ENCODE assay signal across 8 cellular contexts in genomic region chr1:204493882-204494280, GRCh38. TPM values are rescaled to one million over a fixed set of nuclear protein-coding genes. Genes with fewer than 3 reads are reported as not detected.
DNase-seq lines count a peak whose midpoint lies in the region; ATAC-seq and TF ChIP-seq lines count a peak whose summit lies in the region.

No MANE protein-coding gene starts in this region.

- no peaks in the 10 kb centered on the region for H3K9me3 ChIP-seq in HUES64 (ENCODE audit: insufficient read depth, low read depth, low read length)
- H3K9me3 ChIP-seq in right atrium auricular region, result no peaks in the 10 kb centered on the region

- peaks cover 28% of the 10 kb centered on the region for H3K4me1 Mint-ChIP-seq in progenitor cell of endocrine pancreas (ENCODE audit: low read depth)

- peak overlapping the region; percentile 86 for H3K27ac ChIP-seq in HUES64 (ENCODE audit: low read depth, low read length)
- peak overlapping the region; percentile 89 for H3K27ac ChIP-seq in right atrium auricular region

- peaks cover 21% of the 10 kb centered on the region for H3K27me3 Mint-ChIP-seq in progenitor cell of endocrine pancreas

- H3K36me3 Mint-ChIP-seq in progenitor cell of endocrine pancreas (ENCODE audit: insufficient read depth), result peaks cover 4% of the 10 kb centered on the region

- no peaks in the 10 kb centered on the region for H3K9me3 Mint-ChIP-seq in progenitor cell of endocrine pancreas (ENCODE audit: low read depth)

- no peak for TF ChIP-seq CTCF in right atrium auricular region (IDR thresholded peaks at IDR 0.05)
- TF ChIP-seq CTCF in progenitor cell of endocrine pancreas (IDR thresholded peaks at IDR 0.05; ENCODE audit: unreplicated experiment), result no peak
- no peak for TF ChIP-seq CTCF in GM13977 (IDR thresholded peaks at IDR 0.05; ENCODE audit: extremely low read depth, insufficient read depth, missing control alignments)

- H3K36me3 ChIP-seq in HUES64 (ENCODE audit: insufficient read depth, low read length) (no peaks in the 10 kb centered on the region), right atrium auricular region (no peaks in the 10 kb centered on the region)

- H3K27ac Mint-ChIP-seq in progenitor cell of endocrine pancreas, result peak overlapping the region; percentile 99

- H3K27me3 ChIP-seq in HUES64 (ENCODE audit: insufficient read depth, low read length), result peaks cover 6% of the 10 kb centered on the region; the same call in 1 of the 2 replicates
- no peaks in the 10 kb centered on the region for H3K27me3 ChIP-seq in right atrium auricular region

- H3K4me3 ChIP-seq in HUES64 (ENCODE audit: low read length) (peak overlapping the region; percentile 98), right atrium auricular region (peak overlapping the region; percentile 60 to 83)

- peak overlapping the region; percentile 93 for H3K9ac ChIP-seq in HUES64 (ENCODE audit: low read depth, low read length)

- peak; percentile 30 for DNase-seq in DMS79 (lab: John Stamatoyannopoulos, UW)
- DNase-seq in RPMI7951 (ENCODE audit: low read depth), result peak; percentile 53
- DNase-seq in amygdala (lab: John Stamatoyannopoulos, UW), result peak in 34 of 56 donors; percentile 18 to 81 (median 62)
- no peak for DNase-seq in right atrium auricular region (ENCODE audit: low spot score)
- DNase-seq in progenitor cell of endocrine pancreas (ENCODE audit: low spot score, unreplicated experiment), result peak; percentile 68
- DNase-seq in GM13977 (ENCODE audit: low spot score), result no peak

- H3K4me1 ChIP-seq in HUES64 (ENCODE audit: insufficient read depth, low read length) (peaks cover 18% of the 10 kb centered on the region), right atrium auricular region (peaks cover 0 to 30% of the 10 kb centered on the region in 2 donors)

- WGBS in HUES64, result 1% methylated on average over 18 of the region's 18 CpGs

- H3K4me3 Mint-ChIP-seq in progenitor cell of endocrine pancreas (ENCODE audit: low read depth), result peak overlapping the region; percentile 92

- in situ Hi-C loops in GM13977 (cut with MboI; ENCODE audit: low pct_unique_long_range_greater_than_20kb, low sequenced_read_pairs, unreplicated experiment), result no loop called here

- peak; percentile 44 for ATAC-seq in GM21447 (IDR thresholded peaks at IDR 0.05; ENCODE audit: unreplicated experiment)

RNA-seq across cellular contexts. Expression of gene PIK3C2B, which starts 0.7 kb away (rescaled TPM):
- polyA plus RNA-seq in HUES64 (2013, experiment 1 of 2), result 14.7 TPM
- 18.8 TPM for polyA plus RNA-seq in HUES64 (2013, experiment 2 of 2)
- total RNA-seq in RPMI7951 (2014; rRNA removed; shearing (Covaris generic)), result 0.49 and 1.1 TPM in 2 replicates
- 10 to 100 TPM; 13.1 to 19.4 TPM for total RNA-seq in right atrium auricular region
- total RNA-seq in progenitor cell of endocrine pancreas, result 62.2 and 62.7 TPM in 2 replicates

RNA-seq across cellular contexts. Expression of gene MDM4, which starts 22.3 kb away (rescaled TPM):
- polyA plus RNA-seq in HUES64 (2013, experiment 1 of 2), result 7.8 TPM
- 10.2 TPM for polyA plus RNA-seq in HUES64 (2013, experiment 2 of 2)
- 4.6 and 9.1 TPM in 2 replicates for total RNA-seq in RPMI7951 (2014; rRNA removed; shearing (Covaris generic))
- total RNA-seq in right atrium auricular region (10 to 100 TPM; 18.1 to 18.3 TPM), progenitor cell of endocrine pancreas (123 and 127 TPM in 2 replicates)

Comparison
In these comparisons a context has a peak if more than half of its experiments do, and no peak if none do; other contexts are left out.
1. DNase-seq: peak in DMS79 (single experiment), RPMI7951 (single experiment), amygdala (34 of 56) and progenitor cell of endocrine pancreas (single experiment); none in right atrium auricular region (single experiment) and GM13977 (single experiment).